33 cellular contexts compared by ENCODE assay signal in the genomic region with DNA sequence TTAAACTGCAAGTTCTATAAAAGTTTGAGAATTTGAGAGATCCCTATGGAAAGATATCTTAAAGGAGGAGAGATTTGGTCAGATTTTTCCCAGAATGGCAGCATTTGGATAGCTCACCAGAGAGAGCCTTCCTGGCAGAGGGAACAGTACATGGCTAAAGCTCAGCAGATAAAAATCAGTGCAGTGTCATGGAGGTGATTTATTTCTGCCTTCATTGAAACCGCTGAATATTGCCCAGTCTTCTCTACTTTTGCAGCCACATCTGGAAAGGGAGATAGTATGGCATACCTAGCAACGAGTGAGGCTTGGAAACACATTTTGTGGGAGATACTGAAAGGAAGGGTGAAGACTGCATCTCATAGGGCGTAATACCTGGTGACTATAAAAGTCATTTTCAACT.
DNase-seq lines count a peak whose midpoint lies in the region; ATAC-seq, FAIRE-seq and TF ChIP-seq lines count a peak whose summit lies in the region.
"Had no signal": no experiment of that assay in that cellular context is flagged by ENCODE, and none has a peak within 500 bp of the region (broad histone marks: within the 10 kb centered on the region; RNA-seq: fewer than 3 reads in every experiment).

No MANE protein-coding gene starts in this region.

- no peak for FAIRE-seq in K562 (lab: Jason Lieb, UNC)
- FAIRE-seq: A204.1, A549, D721Med had no signal

- H3K4me2 ChIP-seq in K562 (ENCODE audit: insufficient read depth, low read length) (no peak overlapping the region), PC-3 (ENCODE audit: low read length) (no peak overlapping the region), PC-9 (no peak overlapping the region)
- H3K4me2 ChIP-seq: A549; BLaER1; BLaER1 treated with 17β-estradiol and CSF1 and Interleukin-3, amounts not matched to agents 10 nM and 100 nM had no signal

- BruUV-seq in K562 (replicated peaks; lab: Mats Ljungman, UMichigan) = no TSS peak
- no TSS peak for BruUV-seq in PC-3 (replicated peaks; lab: Mats Ljungman, UMichigan)
- BruUV-seq in PC-9 (replicated peaks; lab: Mats Ljungman, UMichigan) = no TSS peak

- H3K36me3 ChIP-seq in K562 (ENCODE audit: control insufficient read depth, insufficient read depth, low read length) (no peaks in the 10 kb centered on the region), PC-3 (ENCODE audit: low read depth, low read length) (no peaks in the 10 kb centered on the region), PC-9 (ENCODE audit: low read depth) (no peaks in the 10 kb centered on the region)
- H3K36me3 ChIP-seq: BE2C; BLaER1; BLaER1 treated with 17β-estradiol and CSF1 and Interleukin-3, amounts not matched to agents 10 nM and 100 nM had no signal

- H3F3A ChIP-seq in PC-3 (ENCODE audit: low read length, unreplicated experiment) = no peaks in the 10 kb centered on the region
- no peaks in the 10 kb centered on the region for H3F3A ChIP-seq in PC-9 (ENCODE audit: insufficient read depth, low read depth)

- H3K4me3 ChIP-seq in K562 (no peak overlapping the region), PC-3 (ENCODE audit: low read length) (no peak overlapping the region), PC-9 (no peak overlapping the region)
- H3K4me3 ChIP-seq: A549; BLaER1; BLaER1 treated with 17β-estradiol and CSF1 and Interleukin-3, amounts not matched to agents 10 nM and 100 nM had no signal

- POLR2A ChIA-PET in K562 (lab: Yijun Ruan, JAX) (no interaction called here), PC-3 (lab: Charles Lee; ENCODE audit: unreplicated experiment) (interaction anchor here (0.7 kb wide), 1 partner anchor 63 kb away, joined by 3 read pairs; no protein-coding TSS in a partner anchor), PC-9 (lab: Charles Lee; ENCODE audit: unreplicated experiment) (no interaction called here)

- H3K9ac ChIP-seq in K562 (ENCODE audit: insufficient read depth in 1 of 2, low read depth in 2 of 2, low read length in 2 of 2) (no peak overlapping the region), PC-3 (ENCODE audit: low read length) (no peak overlapping the region)
- H3K9ac ChIP-seq: BLaER1; BLaER1 treated with 17β-estradiol and CSF1 and Interleukin-3, amounts not matched to agents 10 nM and 100 nM had no signal

- WGBS in K562 (ENCODE audit: insufficient coverage, low coverage, missing lambda C conversion rate) = 0% methylated on average over 3 of the region's 3 CpGs

- no peak for TF ChIP-seq EP300 in K562 (IDR thresholded peaks at IDR 0.05; ENCODE audit: low read length)

- ATAC-seq in K562 = no peak
- no peak for ATAC-seq in PC-3
- ATAC-seq: A549; CD8-positive, alpha-beta T cell had no signal

- H3K9me2 ChIP-seq in PC-3 (replicated peaks; ENCODE audit: low read length) = no peaks in the 10 kb centered on the region
- H3K9me2 ChIP-seq in PC-9 (ENCODE audit: insufficient read depth) = no peaks in the 10 kb centered on the region

- intact Hi-C loops in K562 (cut with micrococcal nuclease) = no loop called here
- intact Hi-C loops in PC-3 (cut with micrococcal nuclease) = no loop called here
- intact Hi-C loops in PC-9 (cut with micrococcal nuclease; ENCODE audit: unreplicated experiment) = no loop called here

- no peak for TF ChIP-seq RAD21 in K562 (CRISPR knock-in tag; conservative IDR thresholded peaks at IDR 0.05 in 1 of 2, IDR thresholded peaks at IDR 0.05 in 1 of 2)

- in situ Hi-C loops in K562 (cut with MboI) = no loop called here

- no peak for TF ChIP-seq POLR2A in K562 (conservative IDR thresholded peaks at IDR 0.05)

- H3K27me3 ChIP-seq in K562 (ENCODE audit: control insufficient read depth in 2 of 2, insufficient read depth in 2 of 2, low read length in 2 of 2) = no peaks in the 10 kb centered on the region
- H3K27me3 ChIP-seq in PC-3 (ENCODE audit: low read length) = no peaks in the 10 kb centered on the region
- no peaks in the 10 kb centered on the region for H3K27me3 ChIP-seq in PC-9 (ENCODE audit: insufficient read depth, low read depth)
- H3K27me3 ChIP-seq: BE2C; BLaER1; BLaER1 treated with 17β-estradiol and CSF1 and Interleukin-3, amounts not matched to agents 10 nM and 100 nM had no signal

- no peaks in the 10 kb centered on the region for H3K9me1 ChIP-seq in K562 (ENCODE audit: control insufficient read depth, insufficient read depth, low read length)

- H3K27ac ChIP-seq in K562 (ENCODE audit: extremely low read depth, low read depth, low read length) (no peak overlapping the region), PC-3 (ENCODE audit: low read length) (no peak overlapping the region), PC-9 (no peak overlapping the region)
- H3K27ac ChIP-seq: 22Rv1; A549; BLaER1; BLaER1 treated with 17β-estradiol and CSF1 and Interleukin-3, amounts not matched to agents 10 nM and 100 nM; C4-2B had no signal

- no peaks in the 10 kb centered on the region for H4K20me1 ChIP-seq in K562 (replicated peaks; ENCODE audit: control insufficient read depth, insufficient read depth, low read length)
- H4K20me1 ChIP-seq in PC-3 (ENCODE audit: low read length) = no peaks in the 10 kb centered on the region
- H4K20me1 ChIP-seq in PC-9 (ENCODE audit: insufficient read depth) = no peaks in the 10 kb centered on the region
- H4K20me1 ChIP-seq: BLaER1; BLaER1 treated with 17β-estradiol and CSF1 and Interleukin-3, amounts not matched to agents 10 nM and 100 nM had no signal

- H2AFZ ChIP-seq in K562 (ENCODE audit: low read depth, low read length) = no peak overlapping the region
- no peak overlapping the region for H2AFZ ChIP-seq in PC-3 (ENCODE audit: low read length)
- no peak overlapping the region for H2AFZ ChIP-seq in PC-9

- CTCF ChIA-PET in K562 (lab: Yijun Ruan, JAX; ENCODE audit: low intra/inter-chr PET ratio) (no interaction called here), PC-3 (lab: Charles Lee) (no interaction called here), PC-9 (lab: Charles Lee) (no interaction called here)

- H3K4me1 ChIP-seq in K562 (replicated peaks in 1 of 2; ENCODE audit: control insufficient read depth in 2 of 2, insufficient read depth in 2 of 2, low read length in 2 of 2) = no peaks in the 10 kb centered on the region
- H3K4me1 ChIP-seq in PC-3 (ENCODE audit: insufficient read depth, low read length) = peaks cover 15% of the 10 kb centered on the region
- H3K4me1 ChIP-seq in PC-9 (replicated peaks; ENCODE audit: insufficient read depth) = no peaks in the 10 kb centered on the region
- H3K4me1 ChIP-seq: BE2C; BLaER1; BLaER1 treated with 17β-estradiol and CSF1 and Interleukin-3, amounts not matched to agents 10 nM and 100 nM; Caco-2 had no signal

- H3K9me3 ChIP-seq in K562 (replicated peaks; ENCODE audit: control insufficient read depth, insufficient read depth, low read depth, low read length) (no peaks in the 10 kb centered on the region), PC-3 (ENCODE audit: low read length) (no peaks in the 10 kb centered on the region), PC-9 (ENCODE audit: insufficient read depth, low read depth) (peaks cover 4% of the 10 kb centered on the region; the same call in 1 of the 2 replicates)
- H3K9me3 ChIP-seq: A549, BE2C, Caco-2 had no signal

- H3K79me2 ChIP-seq in K562 (ENCODE audit: control insufficient read depth, insufficient read depth, low read length) (no peaks in the 10 kb centered on the region), PC-3 (ENCODE audit: low read length) (no peaks in the 10 kb centered on the region), PC-9 (ENCODE audit: low read depth) (no peaks in the 10 kb centered on the region)

- DNase-seq in OCI-M1 (lab: John Stamatoyannopoulos, UW) = peak; percentile 60
- DNase-seq in RPMI7951 (ENCODE audit: low read depth) = peak; percentile 3
- DNase-seq in K562 (ENCODE audit: extremely low read depth in 1 of 4, low spot score in 3 of 4) = no peak
- DNase-seq in dedifferentiated amniotic fluid mesenchymal stem cell (ENCODE audit: extremely low spot score) = no peak
- no peak for DNase-seq in PC-3
- no peak for DNase-seq in PC-9
- DNase-seq: 8988T; ACHN; AML-193; BE2C; C1 segment of cervical spinal cord; Caco-2; Calu3; CD4-positive, alpha-beta memory T cell; CD4-positive, alpha-beta T cell; CD4-positive, CD25-positive, alpha-beta regulatory T cell; CD8-positive, alpha-beta memory T cell; CD8-positive, alpha-beta T cell; COR-L47; DMS 273 treated with DMSO at 0.1 percent for 48 hours; DMS153; DMS53; DMS79; DMS79 treated with DMSO at 0.1 percent for 48 hours; DND-41; EL had no signal

- no peak for TF ChIP-seq CTCF in K562 (IDR thresholded peaks at IDR 0.05 in 2 of 3, conservative IDR thresholded peaks at IDR 0.05 in 1 of 3; ENCODE audit: insufficient read depth in 2 of 3, low read depth in 1 of 3, low read length in 3 of 3)
- TF ChIP-seq CTCF in PC-3 (conservative IDR thresholded peaks at IDR 0.05; ENCODE audit: low read depth, low read length) = no peak
- no peak for TF ChIP-seq CTCF in PC-9 (conservative IDR thresholded peaks at IDR 0.05)

TF ChIP-seq in K562, 482 proteins besides CTCF, POLR2A, EP300 and RAD21 (continues in another document):
- no peak for TF ChIP-seq FOSL1 (tag; conservative IDR thresholded peaks at IDR 0.05)
- TF ChIP-seq ZNF143 (CRISPR knock-in tag; IDR thresholded peaks at IDR 0.05) = no peak
- TF ChIP-seq, protein P1, sequence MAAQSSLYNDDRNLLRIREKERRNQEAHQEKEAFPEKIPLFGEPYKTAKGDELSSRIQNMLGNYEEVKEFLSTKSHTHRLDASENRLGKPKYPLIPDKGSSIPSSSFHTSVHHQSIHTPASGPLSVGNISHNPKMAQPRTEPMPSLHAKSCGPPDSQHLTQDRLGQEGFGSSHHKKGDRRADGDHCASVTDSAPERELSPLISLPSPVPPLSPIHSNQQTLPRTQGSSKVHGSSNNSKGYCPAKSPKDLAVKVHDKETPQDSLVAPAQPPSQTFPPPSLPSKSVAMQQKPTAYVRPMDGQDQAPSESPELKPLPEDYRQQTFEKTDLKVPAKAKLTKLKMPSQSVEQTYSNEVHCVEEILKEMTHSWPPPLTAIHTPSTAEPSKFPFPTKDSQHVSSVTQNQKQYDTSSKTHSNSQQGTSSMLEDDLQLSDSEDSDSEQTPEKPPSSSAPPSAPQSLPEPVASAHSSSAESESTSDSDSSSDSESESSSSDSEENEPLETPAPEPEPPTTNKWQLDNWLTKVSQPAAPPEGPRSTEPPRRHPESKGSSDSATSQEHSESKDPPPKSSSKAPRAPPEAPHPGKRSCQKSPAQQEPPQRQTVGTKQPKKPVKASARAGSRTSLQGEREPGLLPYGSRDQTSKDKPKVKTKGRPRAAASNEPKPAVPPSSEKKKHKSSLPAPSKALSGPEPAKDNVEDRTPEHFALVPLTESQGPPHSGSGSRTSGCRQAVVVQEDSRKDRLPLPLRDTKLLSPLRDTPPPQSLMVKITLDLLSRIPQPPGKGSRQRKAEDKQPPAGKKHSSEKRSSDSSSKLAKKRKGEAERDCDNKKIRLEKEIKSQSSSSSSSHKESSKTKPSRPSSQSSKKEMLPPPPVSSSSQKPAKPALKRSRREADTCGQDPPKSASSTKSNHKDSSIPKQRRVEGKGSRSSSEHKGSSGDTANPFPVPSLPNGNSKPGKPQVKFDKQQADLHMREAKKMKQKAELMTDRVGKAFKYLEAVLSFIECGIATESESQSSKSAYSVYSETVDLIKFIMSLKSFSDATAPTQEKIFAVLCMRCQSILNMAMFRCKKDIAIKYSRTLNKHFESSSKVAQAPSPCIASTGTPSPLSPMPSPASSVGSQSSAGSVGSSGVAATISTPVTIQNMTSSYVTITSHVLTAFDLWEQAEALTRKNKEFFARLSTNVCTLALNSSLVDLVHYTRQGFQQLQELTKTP (IDR thresholded peaks at IDR 0.05; ENCODE audit: low read depth in 1 of 2, partially characterized antibody in 2 of 2) = no peak
- no peak for TF ChIP-seq HDAC1 (IDR thresholded peaks at IDR 0.05)

Comparison
In these comparisons a context has a peak if more than half of its experiments do, and no peak if none do; other contexts are left out.
1. DNase-seq: peak in OCI-M1 (single experiment) and RPMI7951 (single experiment); none in K562 (0 of 4), dedifferentiated amniotic fluid mesenchymal stem cell (single experiment), PC-3 (single experiment) and PC-9 (0 of 2).